Comparison of ENCODE assay signal across 11 cellular contexts in the genomic region with DNA sequence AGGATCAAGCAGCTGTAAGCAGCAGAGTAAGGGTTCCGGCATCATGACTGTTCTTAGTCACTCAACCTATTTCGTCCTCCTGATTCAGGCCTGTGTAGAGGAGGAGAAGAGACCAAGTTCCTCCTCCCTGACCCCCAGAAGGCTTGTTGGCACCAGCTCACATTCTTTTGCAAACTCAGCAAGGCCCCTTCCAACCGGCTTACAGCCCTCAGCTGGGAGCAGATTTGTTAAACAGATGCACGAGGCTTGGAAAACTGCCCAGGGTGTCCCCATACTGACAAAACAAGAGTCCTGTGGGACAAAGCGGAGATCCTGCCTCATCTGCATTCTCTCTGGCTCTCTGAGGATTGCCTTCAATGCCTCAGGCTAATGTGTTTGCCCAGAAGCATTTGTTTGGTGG.
DNase-seq lines count a peak whose midpoint lies in the region; ATAC-seq and TF ChIP-seq lines count a peak whose summit lies in the region.
"Had no signal": no experiment of that assay in that cellular context is flagged by ENCODE, and none has a peak within 500 bp of the region (broad histone marks: within the 10 kb centered on the region; RNA-seq: fewer than 3 reads in every experiment).

No MANE protein-coding gene starts in this region.

- no peak for TF ChIP-seq CTCF in tibial nerve (IDR thresholded peaks at IDR 0.05)

- 17 to 31% methylated on average over 5 of the region's 5 CpGs for WGBS in tibial nerve, 2 donors

- DNase-seq in NCI-H2081 (lab: John Stamatoyannopoulos, UW) (peak; percentile 43 to 66), NCI-H2081 treated with DMSO at 0.1 percent for 48 hours (lab: John Stamatoyannopoulos, UW) (no peak), caudate nucleus (lab: John Stamatoyannopoulos, UW) (peak in 52 of 61 donors; percentile 7 to 93 (median 33)), inferior parietal cortex (ENCODE audit: extremely low spot score) (peak; percentile 39), tibial nerve (ENCODE audit: low spot score in 2 of 2) (peak; percentile 37 to 52)
- DNase-seq in activated CD8-positive, alpha-beta memory T cell treated with anti-CD3 and anti-CD28 coated beads for 24 hours, result no peak
- no peak for DNase-seq in activated effector memory CD4-positive, alpha-beta T cell treated with Interleukin-2 at 50 U/mL for 16 hours
- DNase-seq: activated CD8-positive, alpha-beta memory T cell treated with anti-CD3 and anti-CD28 coated beads, Interleukin-2, amount 50 U/mL, for 4 hours; effector memory CD4-positive, alpha-beta T cell; GOT3 had no signal

- no peaks in the 10 kb centered on the region for H3K9me3 ChIP-seq in tibial nerve

- H3K27me3 ChIP-seq in tibial nerve, result no peaks in the 10 kb centered on the region

- H3K27ac ChIP-seq in caudate nucleus (ENCODE audit: low read depth, low read length) (no peak overlapping the region), tibial nerve (no peak overlapping the region)

- no peak for ATAC-seq in HG03460 (IDR thresholded peaks at IDR 0.05; ENCODE audit: unreplicated experiment)

- H3K4me3 ChIP-seq in tibial nerve, result no peak overlapping the region

- H3K4me1 ChIP-seq in tibial nerve, result peaks cover 0 to 6% (median 0%) of the 10 kb centered on the region in 4 donors

- peak in 1 of 2 donors; percentile 13 for TF ChIP-seq EP300 in tibial nerve (IDR thresholded peaks at IDR 0.05)

- no peak for TF ChIP-seq POLR2A in tibial nerve (IDR thresholded peaks at IDR 0.05)

- H3K36me3 ChIP-seq in tibial nerve, result no peaks in the 10 kb centered on the region

Comparison
In these comparisons a context has a peak if more than half of its experiments do, and no peak if none do; other contexts are left out.
1. DNase-seq: peak in NCI-H2081 (2 of 2), caudate nucleus (52 of 61), inferior parietal cortex (single experiment) and tibial nerve (2 of 2); none in NCI-H2081 treated with DMSO at 0.1 percent for 48 hours (single experiment), activated CD8-positive, alpha-beta memory T cell treated with anti-CD3 and anti-CD28 coated beads for 24 hours (single experiment) and activated effector memory CD4-positive, alpha-beta T cell treated with Interleukin-2 at 50 U/mL for 16 hours (single experiment).